Comparison of ENCODE assay signal across 19 cellular contexts in the genomic region with DNA sequence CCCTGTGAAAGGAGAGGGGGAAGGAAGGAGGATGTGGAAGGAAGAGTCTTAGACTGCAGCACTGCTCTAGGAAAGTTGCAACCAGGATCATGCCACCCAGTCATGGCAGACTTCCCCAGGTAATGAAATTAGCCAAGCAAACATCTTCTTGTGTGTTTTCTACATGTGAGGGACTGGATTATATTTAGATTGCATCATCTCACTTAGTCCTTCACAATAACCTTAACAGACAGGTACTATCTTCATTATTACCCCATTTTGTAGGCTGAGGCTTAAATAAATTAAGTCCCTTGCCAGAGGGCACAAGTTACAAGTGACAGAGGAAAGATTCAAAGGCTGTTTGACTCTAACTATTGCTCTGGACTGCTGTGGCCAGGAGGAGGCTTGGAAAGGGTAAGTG. TPM values are rescaled to one million over a fixed set of nuclear protein-coding genes. Genes with fewer than 3 reads are reported as not detected.
DNase-seq lines count a peak whose midpoint lies in the region; ATAC-seq and TF ChIP-seq lines count a peak whose summit lies in the region.
"Had no signal": no experiment of that assay in that cellular context is flagged by ENCODE, and none has a peak within 500 bp of the region (broad histone marks: within the 10 kb centered on the region; RNA-seq: fewer than 3 reads in every experiment).

No MANE protein-coding gene starts in this region.

- no peak overlapping the region for H3K4ac ChIP-seq in IMR-90 (ENCODE audit: low read depth, low read length)

- H3K18ac ChIP-seq in IMR-90 (ENCODE audit: low read depth, low read length), result no peak overlapping the region

- H3K4me2 ChIP-seq in IMR-90 (ENCODE audit: low read depth, low read length), result no peak overlapping the region
- H3K4me2 ChIP-seq: BLaER1 had no signal

- H2AK9ac ChIP-seq in IMR-90 (replicated peaks; ENCODE audit: low read depth, low read length, poor library complexity), result no peak overlapping the region

- no peak overlapping the region for H2BK20ac ChIP-seq in IMR-90 (ENCODE audit: low read depth, low read length)

- no peak overlapping the region for H4K8ac ChIP-seq in IMR-90 (ENCODE audit: low read depth in 2 of 2, low read length in 2 of 2)

- no peak overlapping the region for H2BK120ac ChIP-seq in IMR-90 (ENCODE audit: low read depth, low read length)

- no peak overlapping the region for H2AFZ ChIP-seq in IMR-90 (replicated peaks; ENCODE audit: low read length, poor library complexity)

- H3K4me1 ChIP-seq in HEK293 (ENCODE audit: control insufficient read depth, insufficient read depth, low read length), result no peaks in the 10 kb centered on the region
- H3K4me1 ChIP-seq in IMR-90 (ENCODE audit: control insufficient read depth, insufficient read depth, low read length), result no peaks in the 10 kb centered on the region; the same call in 1 of the 2 replicates
- H3K4me1 ChIP-seq: BE2C, BLaER1, Caco-2 had no signal

- TF ChIP-seq POLR2A in IMR-90 (IDR thresholded peaks at IDR 0.05; ENCODE audit: low read depth, low read length), result no peak

- intact Hi-C loops in IMR-90 (cut with micrococcal nuclease), result loop anchor here (10.0 kb wide), 1 partner anchor 1584 kb away; no protein-coding TSS in a partner anchor
- intact Hi-C loops in dendritic cell treated with granulocyte-macrophage colony-stimulating factor and Interleukin-4, amounts not matched to agents 40 ng/mL and 50 ng/mL, for 4 days (cut with micrococcal nuclease), result no loop called here

- no peak for DNase-seq in IMR-90
- DNase-seq in iPS-NIHi7 (ENCODE audit: extremely low spot score), result no peak
- DNase-seq in NCI-H69 (lab: John Stamatoyannopoulos, UW), result no peak
- DNase-seq in NCI-H1694 treated with DMSO at 0.1 percent for 48 hours (lab: John Stamatoyannopoulos, UW), result no peak
- DNase-seq: 8988T; ACHN; BE2C; C1 segment of cervical spinal cord; Caco-2; Calu3; CD4-positive, alpha-beta memory T cell; CD4-positive, CD25-positive, alpha-beta regulatory T cell; CD8-positive, alpha-beta memory T cell; DMS79 treated with DMSO at 0.1 percent for 48 hours; GF-D8 had no signal

- H2BK5ac ChIP-seq in IMR-90 (ENCODE audit: low read depth, low read length, poor library complexity, severe bottlenecking), result no peak overlapping the region

- peak overlapping the region; percentile 25 for H3K27ac Mint-ChIP-seq in dendritic cell treated with granulocyte-macrophage colony-stimulating factor and Interleukin-4, amounts not matched to agents 40 ng/mL and 50 ng/mL, for 4 days
- H3K27ac Mint-ChIP-seq: CD14-positive monocyte; CD4-positive, alpha-beta memory T cell; CD4-positive, CD25-positive, alpha-beta regulatory T cell; CD8-positive, alpha-beta memory T cell had no signal

- TF ChIP-seq RAD21 in IMR-90 (IDR thresholded peaks at IDR 0.05; ENCODE audit: low read length), result no peak

- no peak overlapping the region for H2AK5ac ChIP-seq in IMR-90 (ENCODE audit: low read depth, low read length)

- dilution Hi-C loops in IMR-90 (cut with HindIII; ENCODE audit: low sequenced_read_pairs, unreplicated experiment), result no loop called here

- in situ Hi-C loops in IMR-90 (cut with MboI; ENCODE audit: low sequenced_read_pairs), result loop anchor here (25.0 kb wide), 1 partner anchor 811 kb away; no protein-coding TSS in a partner anchor

- H3K27me3 ChIP-seq in IMR-90 (ENCODE audit: control insufficient read depth, insufficient read depth, low read length), result peaks cover 17% of the 10 kb centered on the region
- H3K27me3 ChIP-seq: BE2C had no signal

- H3K4me1 Mint-ChIP-seq in dendritic cell treated with granulocyte-macrophage colony-stimulating factor and Interleukin-4, amounts not matched to agents 40 ng/mL and 50 ng/mL, for 4 days (ENCODE audit: low read depth), result peaks cover 38% of the 10 kb centered on the region
- H3K4me1 Mint-ChIP-seq: CD4-positive, alpha-beta memory T cell; CD4-positive, CD25-positive, alpha-beta regulatory T cell; CD8-positive, alpha-beta memory T cell had no signal

- H3K4me3 Mint-ChIP-seq in dendritic cell treated with granulocyte-macrophage colony-stimulating factor and Interleukin-4, amounts not matched to agents 40 ng/mL and 50 ng/mL, for 4 days, result no peak overlapping the region
- H3K4me3 Mint-ChIP-seq: CD4-positive, alpha-beta memory T cell; CD4-positive, CD25-positive, alpha-beta regulatory T cell; CD8-positive, alpha-beta memory T cell had no signal

- H3K36me3 ChIP-seq in HEK293 (ENCODE audit: control insufficient read depth in 2 of 2, insufficient read depth in 1 of 2, low read length in 2 of 2) (no peaks in the 10 kb centered on the region), IMR-90 (ENCODE audit: control insufficient read depth, insufficient read depth, low read length) (no peaks in the 10 kb centered on the region)
- H3K36me3 ChIP-seq: BE2C, BLaER1 had no signal

- POLR2A ChIA-PET in HEK293 (lab: Yijun Ruan, JAX), result no interaction called here
- POLR2A ChIA-PET in IMR-90 (lab: Charles Lee; ENCODE audit: unreplicated experiment), result no interaction called here

- no peaks in the 10 kb centered on the region for H3K9me3 ChIP-seq in HEK293 (ENCODE audit: control insufficient read depth, insufficient read depth, low read depth, low read length)
- no peaks in the 10 kb centered on the region for H3K9me3 ChIP-seq in IMR-90 (ENCODE audit: control insufficient read depth, insufficient read depth, low read length)
- H3K9me3 ChIP-seq: BE2C, BLaER1 had no signal

- peaks cover 56% of the 10 kb centered on the region for H3K27me3 Mint-ChIP-seq in dendritic cell treated with granulocyte-macrophage colony-stimulating factor and Interleukin-4, amounts not matched to agents 40 ng/mL and 50 ng/mL, for 4 days

- H3K9me3 Mint-ChIP-seq in dendritic cell treated with granulocyte-macrophage colony-stimulating factor and Interleukin-4, amounts not matched to agents 40 ng/mL and 50 ng/mL, for 4 days, result no peaks in the 10 kb centered on the region
- H3K9me3 Mint-ChIP-seq: CD8-positive, alpha-beta memory T cell had no signal

- H3K14ac ChIP-seq in IMR-90 (replicated peaks; ENCODE audit: low read depth, low read length), result no peak overlapping the region

- no peak overlapping the region for H3K23ac ChIP-seq in IMR-90 (ENCODE audit: low read depth, low read length)

- no peaks in the 10 kb centered on the region for H3K79me1 ChIP-seq in IMR-90 (ENCODE audit: low read depth in 1 of 2, low read length in 2 of 2)

- ATAC-seq in IMR-90 (ENCODE audit: low read depth), result no peak

- no peak overlapping the region for H2BK15ac ChIP-seq in IMR-90 (ENCODE audit: low read depth, low read length)

- CTCF ChIA-PET in HEK293 (lab: Yijun Ruan, JAX) (no interaction called here), IMR-90 (lab: Yijun Ruan, JAX) (no interaction called here)

- no peaks in the 10 kb centered on the region; the same call in 1 of the 2 replicates for H3K9me1 ChIP-seq in IMR-90 (ENCODE audit: insufficient read depth, low read length)

- TF ChIP-seq CTCF in HEK293 (tag by site-specific recombination; IDR thresholded peaks at IDR 0.05), result no peak
- TF ChIP-seq CTCF in IMR-90 (conservative IDR thresholded peaks at IDR 0.05; ENCODE audit: low read depth, low read length), result no peak

- BruUV-seq in IMR-90 (replicated peaks; lab: Mats Ljungman, UMichigan), result no TSS peak

- no peaks in the 10 kb centered on the region for H3K36me3 Mint-ChIP-seq in dendritic cell treated with granulocyte-macrophage colony-stimulating factor and Interleukin-4, amounts not matched to agents 40 ng/mL and 50 ng/mL, for 4 days (ENCODE audit: low read depth)
- H3K36me3 Mint-ChIP-seq: CD14-positive monocyte; CD4-positive, alpha-beta memory T cell; CD4-positive, CD25-positive, alpha-beta regulatory T cell had no signal

- H3K9ac ChIP-seq in IMR-90 (ENCODE audit: low read depth, low read length), result no peak overlapping the region
- H3K9ac ChIP-seq: BLaER1 had no signal

- H3K27ac ChIP-seq in HEK293 (ENCODE audit: extremely low read depth, low read depth, low read length) (no peak overlapping the region), IMR-90 (ENCODE audit: insufficient read depth, low read length) (no peak overlapping the region)
- H3K27ac ChIP-seq: BLaER1 had no signal

- no peak overlapping the region for H3K56ac ChIP-seq in IMR-90 (ENCODE audit: extremely low read depth, insufficient read depth, low read length)

- no peak overlapping the region for H4K5ac ChIP-seq in IMR-90 (ENCODE audit: low read depth, low read length)

- 0 out of 2 replicates have a peak, but pooled peaks cover 3% of the 10 kb centered on the region for H4K20me1 ChIP-seq in IMR-90 (ENCODE audit: insufficient read depth, low read length)
- H4K20me1 ChIP-seq: BLaER1 had no signal

- no peak overlapping the region for H4K91ac ChIP-seq in IMR-90 (ENCODE audit: insufficient read depth, low read depth, low read length)

- H3K4me3 ChIP-seq in HEK293 (ENCODE audit: low read depth, low read length), result no peak overlapping the region
- H3K4me3 ChIP-seq in IMR-90 (ENCODE audit: insufficient read depth, low read depth, low read length), result no peak overlapping the region
- H3K4me3 ChIP-seq: BLaER1 had no signal

TF ChIP-seq in HEK293, 187 proteins besides CTCF, POLR2A, EP300 and RAD21:
- TF ChIP-seq ZNF157 (tag by site-specific recombination; IDR thresholded peaks at IDR 0.05), result no peak
- TF ChIP-seq ZNF132 (tag by site-specific recombination; IDR thresholded peaks at IDR 0.05; ENCODE audit: borderline replicate concordance), result 0 out of 2 replicates have a peak, but pooled peaks have one; percentile 53
- peak; percentile 3; the same call in 1 of the 2 replicates for TF ChIP-seq SCRT1 (tag by site-specific recombination; IDR thresholded peaks at IDR 0.05; ENCODE audit: borderline replicate concordance)
TF ChIP-seq in HEK293: peak in this region for 2.

TF ChIP-seq in IMR-90, 13 proteins besides CTCF, POLR2A, EP300 and RAD21:
- TF ChIP-seq CEBPB (IDR thresholded peaks at IDR 0.05; ENCODE audit: low read depth, low read length) (peak; percentile 54; the same call in 1 of the 2 replicates), MAZ (IDR thresholded peaks at IDR 0.05; ENCODE audit: borderline replicate concordance, low read depth, low read length) (no peak), MAFK (IDR thresholded peaks at IDR 0.05; ENCODE audit: low read depth, low read length) (no peak)

RNA-seq across cellular contexts. Expression of a gene that starts 9.7 kb away (rescaled TPM):
- total RNA-seq in IMR-90 (2012; rRNA removed), result not detected in 2 replicates
- polyA plus RNA-seq in IMR-90 (2012; rRNA removed), result 0.07 and 0.10 TPM in 2 replicates
- 0.09 and 0.11 TPM in 2 replicates for polyA plus RNA-seq in IMR-90 (2012; cell fraction: cytosol; rRNA removed)
- 0.17 and 0.26 TPM in 2 replicates for polyA plus RNA-seq in IMR-90 (2012; cell fraction: nucleus; rRNA removed; ENCODE audit: low replicate concordance)
- total RNA-seq: CD4-positive, CD25-positive, alpha-beta regulatory T cell had no signal
- polyA plus RNA-seq: CD8-positive, alpha-beta memory T cell had no signal
